Comparison of ENCODE assay signal across 10 cellular contexts in the genomic region with DNA sequence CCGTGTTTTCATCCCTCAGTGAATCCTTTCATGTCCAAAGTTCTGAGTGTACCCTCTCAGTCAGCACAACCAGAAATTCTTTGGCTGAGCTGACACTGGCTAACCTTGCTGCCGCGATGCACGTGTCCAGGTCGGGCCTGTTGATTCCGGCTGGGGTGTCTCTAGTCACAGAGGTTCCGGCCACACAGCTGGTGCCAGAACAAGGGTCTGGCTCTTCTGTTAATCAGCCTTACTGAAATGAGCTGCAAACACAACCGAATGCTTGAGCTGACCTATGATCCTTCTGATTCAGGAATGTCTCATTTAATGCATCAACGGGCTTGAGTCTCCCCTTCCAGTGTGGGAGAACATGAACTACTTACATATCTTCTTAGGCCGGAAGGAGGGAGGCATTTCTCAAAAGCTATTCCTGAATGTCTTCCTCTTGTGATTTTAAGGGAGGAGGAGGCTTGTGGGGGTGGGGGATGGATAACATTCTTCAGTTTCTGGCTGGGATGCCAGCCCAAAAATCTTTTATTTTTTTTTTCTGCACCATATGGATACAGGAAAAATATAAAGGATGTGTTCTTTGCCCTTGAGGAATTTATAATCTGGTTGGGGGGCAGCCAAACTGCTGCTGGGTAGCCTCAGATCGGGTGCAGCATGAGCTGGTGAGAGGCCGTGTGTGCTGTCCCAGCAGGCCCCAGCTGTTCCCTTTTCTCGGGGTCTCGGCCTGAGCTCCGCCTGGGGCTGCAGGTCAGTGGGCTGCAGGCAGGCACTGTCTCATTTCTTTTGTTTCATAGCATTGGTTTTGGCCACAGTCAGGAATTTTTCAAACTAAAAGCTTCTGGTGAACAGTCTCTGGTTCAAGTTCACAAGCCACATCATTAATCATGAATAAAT.
DNase-seq lines count a peak whose midpoint lies in the region; ATAC-seq and TF ChIP-seq lines count a peak whose summit lies in the region.
"Had no signal": no experiment of that assay in that cellular context is flagged by ENCODE, and none has a peak within 500 bp of the region (broad histone marks: within the 10 kb centered on the region; RNA-seq: fewer than 3 reads in every experiment).

No MANE protein-coding gene starts in this region.

- H3K4me1 ChIP-seq in psoas muscle (peaks cover 36% of the 10 kb centered on the region), prostate gland (replicated peaks) (peaks cover 4% of the 10 kb centered on the region)
- H3K4me1 ChIP-seq in CD8-positive, alpha-beta T cell (ENCODE audit: insufficient read depth, low read length) = no peaks in the 10 kb centered on the region

- H3K36me3 ChIP-seq in psoas muscle (ENCODE audit: insufficient read depth in 1 of 2, low read depth in 1 of 2) (no peaks in the 10 kb centered on the region), prostate gland (no peaks in the 10 kb centered on the region)
- H3K36me3 ChIP-seq in CD8-positive, alpha-beta T cell (ENCODE audit: insufficient read depth, low read length) = no peaks in the 10 kb centered on the region

- ATAC-seq in WTC11 (peak; percentile 24; the same call in 1 of the 2 replicates), Right ventricle myocardium inferior (peak; percentile 76), psoas muscle (peak; percentile 65 to 86 (median 78)), GM21529 (IDR thresholded peaks at IDR 0.05; ENCODE audit: unreplicated experiment) (no peak)
- ATAC-seq in CD8-positive, alpha-beta T cell = no peak

- no peak overlapping the region for H3K4me3 Mint-ChIP-seq in WTC11
- H3K4me3 Mint-ChIP-seq in activated naive CD8-positive, alpha-beta T cell treated with anti-CD3 and anti-CD28 coated beads for 36 hours = no peak overlapping the region
- H3K4me3 Mint-ChIP-seq in CD8-positive, alpha-beta T cell = no peak overlapping the region

- peaks cover 13% of the 10 kb centered on the region for H3K4me1 Mint-ChIP-seq in WTC11
- no peaks in the 10 kb centered on the region for H3K4me1 Mint-ChIP-seq in activated naive CD8-positive, alpha-beta T cell treated with anti-CD3 and anti-CD28 coated beads for 36 hours
- peaks cover 4% of the 10 kb centered on the region for H3K4me1 Mint-ChIP-seq in CD8-positive, alpha-beta T cell (ENCODE audit: low read depth)

- TF ChIP-seq POLR2A in prostate gland (IDR thresholded peaks at IDR 0.05) = no peak

- no peaks in the 10 kb centered on the region for H3K9me3 Mint-ChIP-seq in WTC11
- no peaks in the 10 kb centered on the region for H3K9me3 Mint-ChIP-seq in activated naive CD8-positive, alpha-beta T cell treated with anti-CD3 and anti-CD28 coated beads for 36 hours
- no peaks in the 10 kb centered on the region for H3K9me3 Mint-ChIP-seq in CD8-positive, alpha-beta T cell

- POLR2A ChIA-PET in WTC11 (lab: Charles Lee) = interaction anchor here (0.5 to 0.7 kb wide), 7 partner anchors 94 to 706 kb away, joined by 3 to 5 read pairs (median 3); no protein-coding TSS in a partner anchor
- POLR2A ChIA-PET in CD8-positive, alpha-beta T cell (lab: Charles Lee) = interaction anchor here (1.2 kb wide), 1 partner anchor 21 kb away, joined by 3 read pairs; no protein-coding TSS in a partner anchor

- 17 to 22% (median 18%) methylated on average over 15 of the region's 15 CpGs for WGBS in psoas muscle, 3 donors
- 45% methylated on average over 15 of the region's 15 CpGs for WGBS in prostate gland

- CTCF ChIA-PET in WTC11 (lab: Charles Lee) = no interaction called here
- CTCF ChIA-PET in CD8-positive, alpha-beta T cell (lab: Charles Lee) = interaction anchor here (0.5 kb wide), 1 partner anchor 19 kb away, joined by 3 read pairs; no protein-coding TSS in a partner anchor

- no peaks in the 10 kb centered on the region for H3K27me3 ChIP-seq in psoas muscle (ENCODE audit: insufficient read depth in 3 of 3, low read length in 2 of 3)
- H3K27me3 ChIP-seq in CD8-positive, alpha-beta T cell (ENCODE audit: insufficient read depth, low read length) = no peaks in the 10 kb centered on the region
- no peaks in the 10 kb centered on the region for H3K27me3 ChIP-seq in prostate gland (replicated peaks; ENCODE audit: insufficient read depth)

- no peaks in the 10 kb centered on the region for H3K36me3 Mint-ChIP-seq in WTC11
- no peaks in the 10 kb centered on the region for H3K36me3 Mint-ChIP-seq in activated naive CD8-positive, alpha-beta T cell treated with anti-CD3 and anti-CD28 coated beads for 36 hours
- H3K36me3 Mint-ChIP-seq in CD8-positive, alpha-beta T cell = no peaks in the 10 kb centered on the region

- H3K27ac Mint-ChIP-seq in WTC11 = no peak overlapping the region
- no peak overlapping the region for H3K27ac Mint-ChIP-seq in activated naive CD8-positive, alpha-beta T cell treated with anti-CD3 and anti-CD28 coated beads for 36 hours
- H3K27ac Mint-ChIP-seq in CD8-positive, alpha-beta T cell = no peak overlapping the region

- H3K9me3 ChIP-seq in psoas muscle (no peaks in the 10 kb centered on the region), prostate gland (no peaks in the 10 kb centered on the region)
- H3K9me3 ChIP-seq in CD8-positive, alpha-beta T cell (ENCODE audit: low read length) = no peaks in the 10 kb centered on the region

- no peak for TF ChIP-seq CTCF in WTC11 (IDR thresholded peaks at IDR 0.05)
- TF ChIP-seq CTCF in psoas muscle (IDR thresholded peaks at IDR 0.05) = no peak
- no peak for TF ChIP-seq CTCF in CD8-positive, alpha-beta T cell (IDR thresholded peaks at IDR 0.05)
- no peak for TF ChIP-seq CTCF in prostate gland (IDR thresholded peaks at IDR 0.05)

- DNase-seq in DMS 273 treated with DMSO at 0.1 percent for 48 hours (lab: John Stamatoyannopoulos, UW) (peak; percentile 19), WTC11 (ENCODE audit: low spot score) (no peak), Right ventricle myocardium inferior (ENCODE audit: missing footprints) (no peak), psoas muscle (peak; percentile 30 to 65), prostate gland (ENCODE audit: low spot score) (no peak)
- DNase-seq in activated naive CD8-positive, alpha-beta T cell treated with anti-CD3 and anti-CD28 coated beads for 36 hours = no peak
- no peak for DNase-seq in CD8-positive, alpha-beta T cell
- DNase-seq: activated naive CD4-positive, alpha-beta T cell; DMS79 treated with DMSO at 0.1 percent for 48 hours had no signal

- H3K27me3 Mint-ChIP-seq in WTC11 (ENCODE audit: low read depth) = no peaks in the 10 kb centered on the region
- H3K27me3 Mint-ChIP-seq in activated naive CD8-positive, alpha-beta T cell treated with anti-CD3 and anti-CD28 coated beads for 36 hours = no peaks in the 10 kb centered on the region
- no peaks in the 10 kb centered on the region for H3K27me3 Mint-ChIP-seq in CD8-positive, alpha-beta T cell (ENCODE audit: low read depth)

- intact Hi-C loops in Right ventricle myocardium inferior (cut with DNase I) = loop anchor here (5.0 to 10.0 kb wide), 2 partner anchors 101 to 188 kb away; no protein-coding TSS in a partner anchor
- intact Hi-C loops in psoas muscle (cut with DNase I) = no loop called here
- intact Hi-C loops in CD8-positive, alpha-beta T cell (cut with DNase I, micrococcal nuclease) = no loop called here
- intact Hi-C loops in prostate gland (cut with DNase I) = loop anchor here (5.0 kb wide), 2 partner anchors 59 to 154 kb away; no protein-coding TSS in a partner anchor

- H3K4me3 ChIP-seq in psoas muscle (no peak overlapping the region), prostate gland (no peak overlapping the region)
- H3K4me3 ChIP-seq in CD8-positive, alpha-beta T cell (ENCODE audit: low read depth, low read length) = no peak overlapping the region

- peak overlapping the region; percentile 39 for H3K27ac ChIP-seq in psoas muscle
- no peak overlapping the region for H3K27ac ChIP-seq in CD8-positive, alpha-beta T cell (ENCODE audit: low read depth, low read length)
- H3K27ac ChIP-seq in prostate gland = peak overlapping the region in 1 of 2 donors; percentile 17

TF ChIP-seq in WTC11, 78 proteins besides CTCF, POLR2A, EP300 and RAD21:
- TF ChIP-seq GABPB1 (CRISPR knock-in tag; IDR thresholded peaks at IDR 0.05) = peak; percentile 46; the same call in 1 of the 2 replicates
- no peak for TF ChIP-seq RORB (CRISPR knock-in tag; IDR thresholded peaks at IDR 0.05)
- no peak for TF ChIP-seq ELF4 (CRISPR knock-in tag; IDR thresholded peaks at IDR 0.05; ENCODE audit: low read depth)
- TF ChIP-seq, protein P1, sequence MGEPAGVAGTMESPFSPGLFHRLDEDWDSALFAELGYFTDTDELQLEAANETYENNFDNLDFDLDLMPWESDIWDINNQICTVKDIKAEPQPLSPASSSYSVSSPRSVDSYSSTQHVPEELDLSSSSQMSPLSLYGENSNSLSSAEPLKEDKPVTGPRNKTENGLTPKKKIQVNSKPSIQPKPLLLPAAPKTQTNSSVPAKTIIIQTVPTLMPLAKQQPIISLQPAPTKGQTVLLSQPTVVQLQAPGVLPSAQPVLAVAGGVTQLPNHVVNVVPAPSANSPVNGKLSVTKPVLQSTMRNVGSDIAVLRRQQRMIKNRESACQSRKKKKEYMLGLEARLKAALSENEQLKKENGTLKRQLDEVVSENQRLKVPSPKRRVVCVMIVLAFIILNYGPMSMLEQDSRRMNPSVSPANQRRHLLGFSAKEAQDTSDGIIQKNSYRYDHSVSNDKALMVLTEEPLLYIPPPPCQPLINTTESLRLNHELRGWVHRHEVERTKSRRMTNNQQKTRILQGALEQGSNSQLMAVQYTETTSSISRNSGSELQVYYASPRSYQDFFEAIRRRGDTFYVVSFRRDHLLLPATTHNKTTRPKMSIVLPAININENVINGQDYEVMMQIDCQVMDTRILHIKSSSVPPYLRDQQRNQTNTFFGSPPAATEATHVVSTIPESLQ (CRISPR knock-in tag; IDR thresholded peaks at IDR 0.05) = no peak

Comparison
In these comparisons a context has a peak if more than half of its experiments do, and no peak if none do; other contexts are left out.
1. DNase-seq: peak in DMS 273 treated with DMSO at 0.1 percent for 48 hours (single experiment) and psoas muscle (2 of 2); none in WTC11 (single experiment), Right ventricle myocardium inferior (single experiment), activated naive CD8-positive, alpha-beta T cell treated with anti-CD3 and anti-CD28 coated beads for 36 hours (single experiment), CD8-positive, alpha-beta T cell (0 of 7) and prostate gland (single experiment).
2. ATAC-seq: peak in WTC11 (single experiment), Right ventricle myocardium inferior (single experiment) and psoas muscle (4 of 4); none in CD8-positive, alpha-beta T cell (single experiment) and GM21529 (single experiment).
3. intact Hi-C loops: an anchor here in Right ventricle myocardium inferior (5.0 to 10.0 kb wide) and prostate gland (5.0 kb wide); none called in psoas muscle and CD8-positive, alpha-beta T cell.